21 cellular contexts compared by ENCODE assay signal in the genomic region with DNA sequence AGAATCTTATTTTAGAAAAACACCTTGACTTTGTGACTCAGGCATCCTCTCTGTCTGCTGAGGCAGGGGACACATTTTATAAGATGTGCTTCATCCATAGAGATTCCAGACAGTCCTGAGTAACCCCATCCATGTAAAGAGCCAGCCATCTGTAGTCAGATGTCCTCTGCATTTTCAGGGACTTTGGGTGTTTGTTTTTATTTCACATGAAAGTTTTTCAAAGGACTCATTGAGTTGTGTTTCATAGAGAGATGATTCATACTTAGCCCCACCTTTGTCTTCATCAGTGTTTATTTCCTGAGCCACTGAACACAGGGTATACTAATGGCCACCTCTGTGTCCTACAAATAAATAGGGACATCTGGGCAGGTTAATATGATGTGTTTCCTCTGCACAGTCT.
"Had no signal": no experiment of that assay in that cellular context is flagged by ENCODE, and none has a peak within 500 bp of the region (broad histone marks: within the 10 kb centered on the region; RNA-seq: fewer than 3 reads in every experiment).

No MANE protein-coding gene starts in this region.

- ATAC-seq: left colon, left ventricle myocardium superior, pancreas, right cardiac atrium had no signal

- H3K27me3 ChIP-seq: esophagus squamous epithelium, pancreas, stomach had no signal

- DNase-seq: cortex of kidney; effector memory CD4-positive, alpha-beta T cell; esophagus squamous epithelium; foreskin fibroblast; immature natural killer cell; kidney; left colon; left ventricle myocardium superior; mesendoderm; naive B cell; occipital lobe; pancreas; right cardiac atrium; small intestine; stimulated activated CD4-positive, alpha-beta T cell treated with anti-CD3 and anti-CD28 coated beads, Interleukin-12 subunit alpha, Interleukin-12 subunit beta, amount 100 ng/mL, for 4 hours; stimulated activated naive CD4-positive, alpha-beta T cell; stomach; substantia nigra; trophoblast cell had no signal

- H3K27ac ChIP-seq: esophagus squamous epithelium, pancreas, stomach, thoracic aorta had no signal

- H3K4me1 ChIP-seq: pancreas, stomach had no signal

- H3K4me3 ChIP-seq: esophagus squamous epithelium, lung, pancreas, stomach, thoracic aorta had no signal

- H3K9me3 ChIP-seq: esophagus squamous epithelium, pancreas, stomach, thoracic aorta had no signal

- H3K36me3 ChIP-seq: esophagus squamous epithelium, pancreas, stomach, thoracic aorta had no signal
